ENCODE assay signal across 21 cellular contexts in genomic region chr14:31955941-31956579, GRCh38.
DNase-seq lines count a peak whose midpoint lies in the region; ATAC-seq, FAIRE-seq and TF ChIP-seq lines count a peak whose summit lies in the region.
"Had no signal": no experiment of that assay in that cellular context is flagged by ENCODE, and none has a peak within 500 bp of the region (broad histone marks: within the 10 kb centered on the region; RNA-seq: fewer than 3 reads in every experiment).

No MANE protein-coding gene starts in this region.

- no TSS peak for BruUV-seq in PC-3 (replicated peaks; lab: Mats Ljungman, UMichigan)

- POLR2A ChIA-PET in PC-3 (lab: Charles Lee; ENCODE audit: unreplicated experiment) = no interaction called here

- H3K9me3 ChIP-seq in PC-3 (ENCODE audit: low read length) = no peaks in the 10 kb centered on the region
- H3K9me3 ChIP-seq: SK-N-SH had no signal

- in situ Hi-C loops in Caki2 (cut with HindIII; ENCODE audit: low pct_unique_long_range_greater_than_20kb, low sequenced_read_pairs) = no loop called here

- H3K36me3 ChIP-seq in PC-3 (ENCODE audit: low read depth, low read length) (no peaks in the 10 kb centered on the region), bronchial epithelial cell (ENCODE audit: control insufficient read depth, insufficient read depth, low read length) (no peaks in the 10 kb centered on the region)

- H3K9me2 ChIP-seq in PC-3 (replicated peaks; ENCODE audit: low read length) = no peaks in the 10 kb centered on the region; the same call in 1 of the 2 replicates
- H3K9me2 ChIP-seq: SK-N-SH had no signal

- FAIRE-seq in bronchial epithelial cell (lab: Jason Lieb, UNC) = no peak
- FAIRE-seq: GM12891, GM18507 had no signal

- peaks cover 21% of the 10 kb centered on the region for H3K27me3 Mint-ChIP-seq in progenitor cell of endocrine pancreas

- peaks cover 4% of the 10 kb centered on the region for H3K36me3 Mint-ChIP-seq in progenitor cell of endocrine pancreas (ENCODE audit: insufficient read depth)
- H3K36me3 Mint-ChIP-seq: CD14-positive monocyte had no signal

- intact Hi-C loops in PC-3 (cut with micrococcal nuclease) = no loop called here

- H3K27ac ChIP-seq in PC-3 (ENCODE audit: low read length) = no peak overlapping the region

- H3K27ac Mint-ChIP-seq in progenitor cell of endocrine pancreas = no peak overlapping the region
- H3K27ac Mint-ChIP-seq: CD14-positive monocyte had no signal

- DNase-seq in Caki2 (ENCODE audit: low read depth) (peak; percentile 37), PC-3 (no peak), bronchial epithelial cell (ENCODE audit: low read depth) (peak; percentile 52), kidney glomerular epithelial cell (lab: John Stamatoyannopoulos, UW) (peak; percentile 75), AG20443 (ENCODE audit: low spot score) (no peak), progenitor cell of endocrine pancreas (ENCODE audit: low spot score, unreplicated experiment) (no peak)
- DNase-seq: AML-193, DMS153, KBM-7, NCI-H1105 treated with DMSO at 0.1 percent for 48 hours, NCI-H1694, NCI-H2081 treated with DMSO at 0.1 percent for 48 hours, NCI-H510A, NCI-H774, SHP77, SK-N-SH had no signal

- TF ChIP-seq CTCF in PC-3 (conservative IDR thresholded peaks at IDR 0.05; ENCODE audit: low read depth, low read length) (no peak), bronchial epithelial cell (IDR thresholded peaks at IDR 0.05; ENCODE audit: insufficient read depth, low read length, severe bottlenecking) (no peak), progenitor cell of endocrine pancreas (IDR thresholded peaks at IDR 0.05; ENCODE audit: unreplicated experiment) (no peak)

- no peak overlapping the region for H2AFZ ChIP-seq in PC-3 (ENCODE audit: low read length)

- no peak overlapping the region for H3K4me3 Mint-ChIP-seq in progenitor cell of endocrine pancreas (ENCODE audit: low read depth)
- H3K4me3 Mint-ChIP-seq: CD14-positive monocyte had no signal

- peaks cover 9% of the 10 kb centered on the region for H3K9me3 Mint-ChIP-seq in progenitor cell of endocrine pancreas (ENCODE audit: low read depth)

- H3K9ac ChIP-seq in PC-3 (ENCODE audit: low read length) = no peak overlapping the region
- H3K9ac ChIP-seq: SK-N-SH had no signal

- CTCF ChIA-PET in PC-3 (lab: Charles Lee) = no interaction called here

- H3K4me3 ChIP-seq in PC-3 (ENCODE audit: low read length) (no peak overlapping the region), bronchial epithelial cell (ENCODE audit: low read depth, low read length) (no peak overlapping the region)

- ATAC-seq in PC-3 = peak; percentile 45; the same call in 1 of the 2 replicates
- ATAC-seq in GM18907 (IDR thresholded peaks at IDR 0.05; ENCODE audit: unreplicated experiment) = no peak
- ATAC-seq in HG02678 (IDR thresholded peaks at IDR 0.05; ENCODE audit: unreplicated experiment) = no peak

- H3K27me3 ChIP-seq in PC-3 (ENCODE audit: low read length) (no peaks in the 10 kb centered on the region), bronchial epithelial cell (ENCODE audit: control insufficient read depth, insufficient read depth, low read length) (no peaks in the 10 kb centered on the region)

- peaks cover 4% of the 10 kb centered on the region for H3K4me1 ChIP-seq in PC-3 (ENCODE audit: insufficient read depth, low read length)

- H3K4me1 Mint-ChIP-seq in progenitor cell of endocrine pancreas (ENCODE audit: low read depth) = peaks cover 15% of the 10 kb centered on the region
- H3K4me1 Mint-ChIP-seq: CD14-positive monocyte had no signal

- no peaks in the 10 kb centered on the region for H3F3A ChIP-seq in PC-3 (ENCODE audit: low read length, unreplicated experiment)

- H4K20me1 ChIP-seq in PC-3 (ENCODE audit: low read length) = no peaks in the 10 kb centered on the region

- no peaks in the 10 kb centered on the region for H3K79me2 ChIP-seq in PC-3 (ENCODE audit: low read length)

- H3K4me2 ChIP-seq in PC-3 (ENCODE audit: low read length) = no peak overlapping the region
- H3K4me2 ChIP-seq: SK-N-SH had no signal

Comparison
In these comparisons a context has a peak if more than half of its experiments do, and no peak if none do; other contexts are left out.
1. DNase-seq: peak in Caki2 (single experiment), bronchial epithelial cell (single experiment) and kidney glomerular epithelial cell (single experiment); none in PC-3 (single experiment), AG20443 (single experiment) and progenitor cell of endocrine pancreas (single experiment).